ENCODE assay signal across 16 cellular contexts in the genomic region with DNA sequence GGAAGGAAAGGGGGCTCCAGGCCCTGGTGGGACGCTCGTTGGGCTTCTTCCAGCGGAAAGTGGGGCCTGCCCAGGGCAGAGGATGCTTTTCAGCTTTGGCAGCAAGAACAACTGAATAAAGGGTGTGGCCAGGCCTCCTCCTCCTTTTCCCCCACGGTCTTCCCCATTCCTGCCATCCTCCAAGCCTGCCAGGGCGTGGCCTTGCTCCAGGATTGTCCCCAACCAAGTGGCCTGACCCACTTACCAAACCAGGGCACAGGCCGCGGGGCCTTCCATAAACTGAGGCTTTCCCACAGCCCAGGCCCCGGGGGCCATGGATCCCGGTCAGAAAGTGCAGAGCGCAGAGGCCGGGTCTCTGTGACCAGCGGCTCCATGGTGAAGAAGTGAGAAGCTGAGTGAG.
"Had no signal": no experiment of that assay in that cellular context is flagged by ENCODE, and none has a peak within 500 bp of the region (broad histone marks: within the 10 kb centered on the region; RNA-seq: fewer than 3 reads in every experiment).

No MANE protein-coding gene starts in this region.

- H3K4me1 Mint-ChIP-seq: activated CD4-positive, alpha-beta T cell treated with anti-CD3 and anti-CD28 coated beads for 36 hours; activated naive CD4-positive, alpha-beta T cell treated with anti-CD3 and anti-CD28 coated beads, Interleukin-2, amount 50 U/mL, for 24 hours had no signal

- H3K9me3 ChIP-seq: adrenal gland, right lobe of liver had no signal

- DNase-seq: activated CD4-positive, alpha-beta T cell treated with anti-CD3 and anti-CD28 coated beads for 36 hours; activated CD8-positive, alpha-beta T cell treated with anti-CD3 and anti-CD28 coated beads for 36 hours; activated effector memory CD4-positive, alpha-beta T cell treated with anti-CD3 and anti-CD28 coated beads, Interleukin-2, amount 50 U/mL, for 16 hours; activated T-cell treated with anti-CD3 and anti-CD28 coated beads, Interleukin-2, amount 50 U/mL, for 48 hours; adrenal gland; hippocampal formation; kidney; naive thymus-derived CD4-positive, alpha-beta T cell; posterior cingulate gyrus; right lobe of liver; substantia nigra; trophoblast cell had no signal

- H3K27ac ChIP-seq: adrenal gland, cardiac muscle cell had no signal

- H3K36me3 ChIP-seq: adrenal gland, right lobe of liver had no signal

- H3K4me3 Mint-ChIP-seq: activated CD4-positive, alpha-beta T cell treated with anti-CD3 and anti-CD28 coated beads for 36 hours; activated CD8-positive, alpha-beta T cell treated with anti-CD3 and anti-CD28 coated beads for 36 hours; activated naive CD4-positive, alpha-beta T cell treated with anti-CD3 and anti-CD28 coated beads, Interleukin-2, amount 50 U/mL, for 24 hours; naive thymus-derived CD4-positive, alpha-beta T cell; stimulated activated memory B cell treated with anti-CD40 and anti-IgM and Interleukin-4, amounts not matched to agents 10 μg/mL and 1 μg/mL and 100 μg/mL, for 72 hours; T-helper 1 cell treated with Interleukin-12 subunit alpha and Interleukin-12 subunit beta and Interleukin-4 antibody, amounts not matched to agents 30 μg/mL and 1 μg/mL, for 36 hours had no signal

- H3K4me1 ChIP-seq: adrenal gland had no signal

- H3K4me3 ChIP-seq: adrenal gland, cardiac muscle cell, right lobe of liver had no signal

- H3K27ac Mint-ChIP-seq: activated CD4-positive, alpha-beta T cell treated with anti-CD3 and anti-CD28 coated beads for 36 hours; activated CD8-positive, alpha-beta T cell treated with anti-CD3 and anti-CD28 coated beads for 36 hours; activated naive CD4-positive, alpha-beta T cell treated with anti-CD3 and anti-CD28 coated beads, Interleukin-2, amount 50 U/mL, for 24 hours; naive thymus-derived CD4-positive, alpha-beta T cell; stimulated activated memory B cell treated with anti-CD40 and anti-IgM and Interleukin-4, amounts not matched to agents 10 μg/mL and 1 μg/mL and 100 μg/mL, for 72 hours; T-helper 1 cell treated with Interleukin-12 subunit alpha and Interleukin-12 subunit beta and Interleukin-4 antibody, amounts not matched to agents 30 μg/mL and 1 μg/mL, for 36 hours had no signal

- H3K27me3 ChIP-seq: adrenal gland, cardiac muscle cell, right lobe of liver had no signal

- H3K9me3 Mint-ChIP-seq: activated CD8-positive, alpha-beta T cell treated with anti-CD3 and anti-CD28 coated beads for 36 hours; activated naive CD4-positive, alpha-beta T cell treated with anti-CD3 and anti-CD28 coated beads, Interleukin-2, amount 50 U/mL, for 24 hours; naive thymus-derived CD4-positive, alpha-beta T cell; stimulated activated memory B cell treated with anti-CD40 and anti-IgM and Interleukin-4, amounts not matched to agents 10 μg/mL and 1 μg/mL and 100 μg/mL, for 72 hours; T-helper 1 cell treated with Interleukin-12 subunit alpha and Interleukin-12 subunit beta and Interleukin-4 antibody, amounts not matched to agents 30 μg/mL and 1 μg/mL, for 36 hours had no signal

- H3K36me3 Mint-ChIP-seq: activated naive CD4-positive, alpha-beta T cell treated with anti-CD3 and anti-CD28 coated beads, Interleukin-2, amount 50 U/mL, for 24 hours; naive thymus-derived CD4-positive, alpha-beta T cell; stimulated activated memory B cell treated with anti-CD40 and anti-IgM and Interleukin-4, amounts not matched to agents 10 μg/mL and 1 μg/mL and 100 μg/mL, for 72 hours had no signal

- H3K27me3 Mint-ChIP-seq: activated CD4-positive, alpha-beta T cell treated with anti-CD3 and anti-CD28 coated beads for 36 hours; activated CD8-positive, alpha-beta T cell treated with anti-CD3 and anti-CD28 coated beads for 36 hours; activated naive CD4-positive, alpha-beta T cell treated with anti-CD3 and anti-CD28 coated beads, Interleukin-2, amount 50 U/mL, for 24 hours had no signal

- ATAC-seq: activated CD4-positive, alpha-beta T cell treated with anti-CD3 and anti-CD28 coated beads for 36 hours; activated CD8-positive, alpha-beta T cell treated with anti-CD3 and anti-CD28 coated beads for 36 hours; naive thymus-derived CD4-positive, alpha-beta T cell; stimulated activated memory B cell treated with anti-CD40 and anti-IgM and Interleukin-4, amounts not matched to agents 10 μg/mL and 1 μg/mL and 100 μg/mL, for 72 hours had no signal
